In genomic region chr21:37381883-37382585, GRCh38 we compare ENCODE assay signal across 18 cellular contexts. TPM values are rescaled to one million over a fixed set of nuclear protein-coding genes. Genes with fewer than 3 reads are reported as not detected.
A peak's percentile ranks its signal among the peaks of the same experiment; 100 is the strongest.
DNase-seq lines count a peak whose midpoint lies in the region; ATAC-seq and TF ChIP-seq lines count a peak whose summit lies in the region.
"Had no signal": no experiment of that assay in that cellular context is flagged by ENCODE, and none has a peak within 500 bp of the region (broad histone marks: within the 10 kb centered on the region; RNA-seq: fewer than 3 reads in every experiment).

No MANE protein-coding gene starts in this region.

- H2AK5ac ChIP-seq in trophoblast cell (ENCODE audit: low read length): no peak overlapping the region

- no peak overlapping the region for H2BK120ac ChIP-seq in trophoblast cell (ENCODE audit: insufficient read depth, low read length, poor library complexity)

- ATAC-seq in GM19463 (IDR thresholded peaks at IDR 0.05; ENCODE audit: unreplicated experiment): no peak
- ATAC-seq: CD8-positive, alpha-beta T cell had no signal

- H2BK12ac ChIP-seq in trophoblast cell (ENCODE audit: low read length): no peak overlapping the region

- peaks cover 2 to 7% of the 10 kb centered on the region in 2 experiments for H3K4me1 ChIP-seq in trophoblast cell (ENCODE audit: control insufficient read depth in 1 of 2, insufficient read depth in 2 of 2, low read length in 2 of 2)
- H3K4me1 ChIP-seq: SJSA1 had no signal

- H2BK5ac ChIP-seq in trophoblast cell (ENCODE audit: low read depth, low read length, poor library complexity): no peak overlapping the region

- H3K36me3 Mint-ChIP-seq in HFFc6 (ENCODE audit: low read depth): peaks cover 11% of the 10 kb centered on the region
- no peaks in the 10 kb centered on the region for H3K36me3 Mint-ChIP-seq in chondrocyte (ENCODE audit: low read depth)

- no peaks in the 10 kb centered on the region for H3K79me1 ChIP-seq in trophoblast cell (ENCODE audit: low read length)

- peaks cover 67% of the 10 kb centered on the region for H3K4me1 Mint-ChIP-seq in HFFc6 (ENCODE audit: low read depth)
- H3K4me1 Mint-ChIP-seq in chondrocyte (ENCODE audit: low read depth): peaks cover 64% of the 10 kb centered on the region

- DNase-seq in EH (ENCODE audit: low read depth): peak; percentile 37
- no peak for DNase-seq in HFFc6
- no peak for DNase-seq in chondrocyte (ENCODE audit: low spot score)
- no peak for DNase-seq in trophoblast cell
- no peak for DNase-seq in dorsolateral prefrontal cortex
- DNase-seq in NCI-H1092 treated with DMSO at 0.1 percent for 48 hours (lab: John Stamatoyannopoulos, UW): no peak
- DNase-seq: ACHN; CD8-positive, alpha-beta T cell; DMS79 treated with DMSO at 0.1 percent for 48 hours; GOT3; Kasumi-1; NCI-H1417 treated with DMSO at 0.1 percent for 48 hours; NCI-H1930; NCI-H2171 treated with DMSO at 0.1 percent for 48 hours; NCI-H774; PC-9 had no signal

- H3K27me3 Mint-ChIP-seq in HFFc6 (ENCODE audit: insufficient read depth) (no peaks in the 10 kb centered on the region; the same call in 1 of the 2 replicates), chondrocyte (ENCODE audit: low read depth) (no peaks in the 10 kb centered on the region)

- TF ChIP-seq CTCF in HFFc6 (IDR thresholded peaks at IDR 0.05) (no peak), chondrocyte (IDR thresholded peaks at IDR 0.05) (no peak), dorsolateral prefrontal cortex (IDR thresholded peaks at IDR 0.05 in 54 of 56, conservative IDR thresholded peaks at IDR 0.05 in 2 of 56; ENCODE audit: low read depth in 1 of 56, partially characterized antibody in 56 of 56) (no peak)

- intact Hi-C loops in dorsolateral prefrontal cortex (cut with DNase I): no loop called here

- H3K27me3 ChIP-seq in trophoblast cell (ENCODE audit: insufficient read depth, low read length) (no peaks in the 10 kb centered on the region), dorsolateral prefrontal cortex (no peaks in the 10 kb centered on the region)
- H3K27me3 ChIP-seq: SJSA1 had no signal

- H3K14ac ChIP-seq in trophoblast cell (ENCODE audit: low read length): no peak overlapping the region

- H3K23ac ChIP-seq in trophoblast cell (ENCODE audit: low read length): no peak overlapping the region

- no peak overlapping the region for H3K4me2 ChIP-seq in trophoblast cell (ENCODE audit: low read length)
- H3K4me2 ChIP-seq: PC-9 had no signal

- H3K27ac Mint-ChIP-seq in HFFc6: peak overlapping the region; percentile 34; the same call in 1 of the 2 replicates
- peak overlapping the region; percentile 5 for H3K27ac Mint-ChIP-seq in chondrocyte (ENCODE audit: unreplicated experiment)
- H3K27ac Mint-ChIP-seq: CD8-positive, alpha-beta T cell had no signal

- H4K91ac ChIP-seq in trophoblast cell (ENCODE audit: low read depth, low read length): no peak overlapping the region

- no peak overlapping the region for H4K8ac ChIP-seq in trophoblast cell (ENCODE audit: low read depth, low read length)

- H3K4me3 ChIP-seq in trophoblast cell (ENCODE audit: low read depth, low read length) (no peak overlapping the region), dorsolateral prefrontal cortex (no peak overlapping the region)
- H3K4me3 ChIP-seq: PC-9, SJSA1 had no signal

- H3K9ac ChIP-seq in trophoblast cell (ENCODE audit: low read length): no peak overlapping the region

- H3K4me3 Mint-ChIP-seq in HFFc6 (no peak overlapping the region), chondrocyte (ENCODE audit: unreplicated experiment) (no peak overlapping the region)

- H3K79me2 ChIP-seq in trophoblast cell (ENCODE audit: control insufficient read depth, insufficient read depth, low read length, poor library complexity): peaks cover 28% of the 10 kb centered on the region

- no peak overlapping the region for H4K12ac ChIP-seq in trophoblast cell (ENCODE audit: low read depth, low read length)

- peak overlapping the region; percentile 90 for H3K4ac ChIP-seq in trophoblast cell (ENCODE audit: low read depth, low read length)

- no peak overlapping the region for H3K27ac ChIP-seq in trophoblast cell (ENCODE audit: low read depth, low read length)
- no peak overlapping the region for H3K27ac ChIP-seq in dorsolateral prefrontal cortex
- H3K27ac ChIP-seq: PC-9, SJSA1 had no signal

- H3K36me3 ChIP-seq in trophoblast cell (ENCODE audit: control insufficient read depth in 1 of 2, insufficient read depth in 2 of 2, low read length in 2 of 2): no peaks in the 10 kb centered on the region
- H3K36me3 ChIP-seq: SJSA1 had no signal

- H3K9me3 ChIP-seq in trophoblast cell (ENCODE audit: insufficient read depth, low read depth, low read length): peaks cover 1% of the 10 kb centered on the region
- H3K9me3 ChIP-seq: SJSA1 had no signal

- H3K9me3 Mint-ChIP-seq in HFFc6: peaks cover 5% of the 10 kb centered on the region; the same call in 1 of the 2 replicates
- H3K9me3 Mint-ChIP-seq in chondrocyte (ENCODE audit: low read depth): no peaks in the 10 kb centered on the region
- H3K9me3 Mint-ChIP-seq: CD8-positive, alpha-beta T cell had no signal

- no peak overlapping the region for H3K18ac ChIP-seq in trophoblast cell (ENCODE audit: low read length)

- no CpG with 5 or more reads among the region's 4 CpGs for WGBS in trophoblast cell (ENCODE audit: extremely low coverage, insufficient coverage, insufficient read length)

- H2AFZ ChIP-seq in trophoblast cell (ENCODE audit: insufficient read depth, low read length, poor library complexity): no peak overlapping the region
- H2AFZ ChIP-seq: PC-9 had no signal

RNA-seq across cellular contexts. Expression of gene DYRK1A, which starts 15.5 kb away (rescaled TPM):
- total RNA-seq in HFFc6 (2021; fragmentation: NEBNext Ultra II Directional; extraction: Animal tissue kit (Norgen Biotek cat#: 25700)): 10 to 100 TPM; 35.8 to 47.3 (median 42.5) TPM
- total RNA-seq in chondrocyte (48.6 to 51.2 TPM (median 50.3 TPM) in 3 replicates), dorsolateral prefrontal cortex (100 to 1,000 TPM in 43 of 120 experiments, 10 to 100 TPM in 77; 72.3 to 147 (median 97.5) TPM)
- polyA plus RNA-seq in trophoblast cell (2013): 25.1 and 25.7 TPM in 2 replicates
